ENCODE assay signal across 13 cellular contexts in genomic region chr13:83881031-83881727, GRCh38. TPM values are rescaled to one million over a fixed set of nuclear protein-coding genes. Genes with fewer than 3 reads are reported as not detected.
DNase-seq lines count a peak whose midpoint lies in the region; ATAC-seq and TF ChIP-seq lines count a peak whose summit lies in the region.
"Had no signal": no experiment of that assay in that cellular context is flagged by ENCODE, and none has a peak within 500 bp of the region (broad histone marks: within the 10 kb centered on the region; RNA-seq: fewer than 3 reads in every experiment).

No MANE protein-coding gene starts in this region.

- no peak overlapping the region for H2AFZ ChIP-seq in parathyroid adenoma

- H3K4me1 ChIP-seq in parathyroid adenoma (no peaks in the 10 kb centered on the region), suprapubic skin (peaks cover 34% of the 10 kb centered on the region)

- H3K27me3 ChIP-seq in parathyroid adenoma (ENCODE audit: control insufficient read depth, insufficient read depth, low read length) = no peaks in the 10 kb centered on the region
- peaks cover 61% of the 10 kb centered on the region for H3K27me3 ChIP-seq in suprapubic skin

- TF ChIP-seq CTCF in fibroblast of the aortic adventitia (IDR thresholded peaks at IDR 0.05; ENCODE audit: insufficient read depth, low read length) (no peak), parathyroid adenoma (IDR thresholded peaks at IDR 0.05) (no peak), suprapubic skin (IDR thresholded peaks at IDR 0.05) (no peak)

- H3K4me3 ChIP-seq in fibroblast of the aortic adventitia (ENCODE audit: low read depth, low read length) = peak overlapping the region; percentile 22
- no peak overlapping the region for H3K4me3 ChIP-seq in parathyroid adenoma (ENCODE audit: low read depth, low read length)
- H3K4me3 ChIP-seq in suprapubic skin = no peak overlapping the region

- 2% methylated on average over 23 of the region's 23 CpGs for WGBS in suprapubic skin

- no peaks in the 10 kb centered on the region for H3K79me2 ChIP-seq in parathyroid adenoma

- H3K27ac ChIP-seq in parathyroid adenoma (no peak overlapping the region), suprapubic skin (no peak overlapping the region)
- H3K27ac ChIP-seq: epithelial cell of prostate had no signal

- H3K9me3 ChIP-seq in parathyroid adenoma (ENCODE audit: control insufficient read depth, low read length) (no peaks in the 10 kb centered on the region), suprapubic skin (no peaks in the 10 kb centered on the region)

- peak overlapping the region; percentile 32 for H3K4me2 ChIP-seq in parathyroid adenoma (ENCODE audit: low read length)

- H3K36me3 ChIP-seq in parathyroid adenoma (ENCODE audit: control insufficient read depth, insufficient read depth, low read length) = no peaks in the 10 kb centered on the region
- no peaks in the 10 kb centered on the region for H3K36me3 ChIP-seq in suprapubic skin

- H3K9ac ChIP-seq in parathyroid adenoma = no peak overlapping the region

- no peak for TF ChIP-seq EP300 in suprapubic skin (IDR thresholded peaks at IDR 0.05)

- no peak for TF ChIP-seq POLR2A in suprapubic skin (IDR thresholded peaks at IDR 0.05)

- no peak for ATAC-seq in HG02610 (IDR thresholded peaks at IDR 0.05; ENCODE audit: unreplicated experiment)
- ATAC-seq in GM19023 (IDR thresholded peaks at IDR 0.05; ENCODE audit: unreplicated experiment) = no peak

- peak; percentile 35 for DNase-seq in EL
- peak; percentile 30 for DNase-seq in NCI-H69 (lab: John Stamatoyannopoulos, UW)
- DNase-seq in fibroblast of the aortic adventitia (ENCODE audit: low read depth) = no peak
- DNase-seq in suprapubic skin (ENCODE audit: low spot score in 2 of 2) = no peak
- no peak for DNase-seq in NCI-H2029 treated with DMSO at 0.1 percent for 48 hours (lab: John Stamatoyannopoulos, UW)
- DNase-seq: MM.1S, naive B cell had no signal

RNA-seq across cellular contexts. Expression of gene SLITRK1, which starts 1.1 kb away (rescaled TPM):
- 0.90 TPM in 1 of 2 replicates, not detected in the other for total RNA-seq in fibroblast of the aortic adventitia (ENCODE audit: low replicate concordance)
- total RNA-seq in suprapubic skin = not detected
- total RNA-seq: activated naive CD8-positive, alpha-beta T cell treated with anti-CD3 and anti-CD28 coated beads, Interleukin-2, amount 10 ng/mL, durations not matched to agents 7 days and 5 days; T-helper 2 cell treated with Interferon-gamma antibody and Interleukin-4, amounts not matched to agents 100 ng/mL and 5 ng/mL, for 36 hours had no signal

Comparison
In these comparisons a context has a peak if more than half of its experiments do, and no peak if none do; other contexts are left out.
1. DNase-seq: peak in EL (single experiment) and NCI-H69 (single experiment); none in fibroblast of the aortic adventitia (single experiment), suprapubic skin (0 of 2) and NCI-H2029 treated with DMSO at 0.1 percent for 48 hours (single experiment).